Comparison of ENCODE assay signal across 5 cellular contexts in genomic region chr10:21962362-21962761, GRCh38.
"Had no signal": no experiment of that assay in that cellular context is flagged by ENCODE, and none has a peak within 500 bp of the region (broad histone marks: within the 10 kb centered on the region; RNA-seq: fewer than 3 reads in every experiment).

No MANE protein-coding gene starts in this region.

- H3K27ac Mint-ChIP-seq: H9 had no signal

- H3K9ac ChIP-seq: GM23248 had no signal

- H3K27ac ChIP-seq: GM23248 had no signal

- H3K4me3 ChIP-seq: GM23248 had no signal

- H3K4me3 Mint-ChIP-seq: H9 had no signal

- DNase-seq: GM23248, GOT3, H9, HCEC 1CT, KBM-7 had no signal

- H2AFZ ChIP-seq: GM23248 had no signal
